In the genomic region with DNA sequence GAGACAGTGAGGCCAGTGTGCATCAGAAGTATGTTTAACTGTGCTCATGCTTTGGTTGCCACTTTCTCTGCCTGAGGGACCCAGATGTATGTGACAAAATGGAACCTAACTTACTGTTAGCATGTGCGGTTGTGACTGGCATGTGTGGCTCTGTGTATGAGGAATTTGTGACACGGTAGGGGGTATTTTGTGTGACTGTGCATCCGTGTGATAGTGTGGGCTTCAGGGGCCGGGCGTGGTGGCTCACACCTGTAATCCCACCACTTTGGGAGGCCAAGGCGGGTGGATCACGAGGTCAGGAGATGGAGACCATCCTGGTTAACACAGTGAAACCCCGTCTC, we compare ENCODE assay signal across 10 cellular contexts. TPM values are rescaled to one million over a fixed set of nuclear protein-coding genes. Genes with fewer than 3 reads are reported as not detected.
DNase-seq lines count a peak whose midpoint lies in the region; ATAC-seq, FAIRE-seq and TF ChIP-seq lines count a peak whose summit lies in the region.
"Not testable (repeated sequence)": the region's sequence is repeated elsewhere in the genome, so short reads cannot be mapped to it uniquely, and the experiment has no call there.
"Had no signal": no experiment of that assay in that cellular context is flagged by ENCODE, and none has a peak within 500 bp of the region (broad histone marks: within the 10 kb centered on the region; RNA-seq: fewer than 3 reads in every experiment).

No MANE protein-coding gene starts in this region.

- H2AFZ ChIP-seq in endothelial cell of umbilical vein (ENCODE audit: low read depth, low read length), result peak overlapping the region; percentile 7
- not testable (repeated sequence) for H2AFZ ChIP-seq in neuron (ENCODE audit: low read depth, low read length)

- dilution Hi-C loops in endothelial cell of umbilical vein (cut with MboI; ENCODE audit: extremely low pct_ligation_motif_present, low sequenced_read_pairs), result not testable (repeated sequence)

- H3K27me3 ChIP-seq in BLaER1 (peaks cover 75% of the 10 kb centered on the region), HUES6 (ENCODE audit: control insufficient read depth, insufficient read depth, low read length) (peaks cover 76% of the 10 kb centered on the region), endothelial cell of umbilical vein (ENCODE audit: control insufficient read depth in 2 of 2, insufficient read depth in 2 of 2, low read length in 2 of 2) (peaks cover 13 to 25% of the 10 kb centered on the region in 2 experiments), neuron (ENCODE audit: insufficient read depth, low read length) (peaks cover 68% of the 10 kb centered on the region)
- H3K27me3 ChIP-seq in adipocyte (replicated peaks; ENCODE audit: control insufficient read depth, insufficient read depth, low read length), result not testable (repeated sequence)

- H3K4me1 ChIP-seq in BLaER1 (0 out of 2 replicates have a peak, but pooled peaks cover 12% of the 10 kb centered on the region), HUES6 (ENCODE audit: control insufficient read depth, insufficient read depth, low read length) (peaks cover 17% of the 10 kb centered on the region)
- H3K4me1 ChIP-seq in adipocyte (ENCODE audit: control insufficient read depth, insufficient read depth, low read length); endothelial cell of umbilical vein (ENCODE audit: control insufficient read depth, extremely low read depth, insufficient read depth, low read length); neuron (ENCODE audit: insufficient read depth, low read length): not testable (repeated sequence)

- TF ChIP-seq CTCF in VCaP (conservative IDR thresholded peaks at IDR 0.05); endothelial cell of umbilical vein (IDR thresholded peaks at IDR 0.05; ENCODE audit: extremely low read depth in 1 of 2, insufficient read depth in 1 of 2, low read depth in 1 of 2, low read length in 2 of 2): not testable (repeated sequence)

- not testable (repeated sequence) for H3K9me1 ChIP-seq in endothelial cell of umbilical vein (replicated peaks; ENCODE audit: control insufficient read depth, extremely low read depth, insufficient read depth, low read length)

- not testable (repeated sequence) for H3K9me3 Mint-ChIP-seq in immature natural killer cell; stimulated activated naive CD8-positive, alpha-beta T cell treated with anti-CD3 and anti-CD28 coated beads, Interleukin-15, amount 100 ng/mL, for 72 hours

- H3K27ac ChIP-seq in BLaER1; HUES6 (ENCODE audit: low read depth, low read length); endothelial cell of umbilical vein (ENCODE audit: insufficient read depth, low read depth, low read length): not testable (repeated sequence)
- peak overlapping the region; percentile 84 for H3K27ac ChIP-seq in VCaP

- H3K27me3 Mint-ChIP-seq in immature natural killer cell (ENCODE audit: low read depth in 3 of 3), result peaks cover 5 to 21% (median 14%) of the 10 kb centered on the region in 3 donors
- peaks cover 51% of the 10 kb centered on the region for H3K27me3 Mint-ChIP-seq in stimulated activated naive CD8-positive, alpha-beta T cell treated with anti-CD3 and anti-CD28 coated beads, Interleukin-15, amount 100 ng/mL, for 72 hours

- H3K4me2 ChIP-seq in BLaER1 (peak overlapping the region; percentile 85), endothelial cell of umbilical vein (ENCODE audit: insufficient read depth, low read length) (peak overlapping the region; percentile 9)

- not testable (repeated sequence) for H3K79me2 ChIP-seq in endothelial cell of umbilical vein (ENCODE audit: control insufficient read depth, insufficient read depth, low read length)

- H3K36me3 ChIP-seq in BLaER1; HUES6 (ENCODE audit: control insufficient read depth, insufficient read depth, low read length); adipocyte (ENCODE audit: control insufficient read depth, insufficient read depth, low read length, severe bottlenecking); endothelial cell of umbilical vein (ENCODE audit: control insufficient read depth in 2 of 2, extremely low read depth in 1 of 2, insufficient read depth in 2 of 2, low read length in 2 of 2); neuron (ENCODE audit: insufficient read depth, low read length): not testable (repeated sequence)

- H3K27ac Mint-ChIP-seq in immature natural killer cell; stimulated activated naive CD8-positive, alpha-beta T cell treated with anti-CD3 and anti-CD28 coated beads, Interleukin-15, amount 100 ng/mL, for 72 hours: not testable (repeated sequence)

- H3K36me3 Mint-ChIP-seq in immature natural killer cell, result not testable (repeated sequence)

- FAIRE-seq in endothelial cell of umbilical vein (lab: Jason Lieb, UNC), result peak; percentile 54

- CTCF ChIA-PET in endothelial cell of umbilical vein (lab: Charles Lee), result not testable (repeated sequence)

- H3K4me3 Mint-ChIP-seq in immature natural killer cell, result peak overlapping the region; percentile 38 to 79 (median 66)
- H3K4me3 Mint-ChIP-seq in stimulated activated naive CD8-positive, alpha-beta T cell treated with anti-CD3 and anti-CD28 coated beads, Interleukin-15, amount 100 ng/mL, for 72 hours, result peak overlapping the region; percentile 76 to 83

- not testable (repeated sequence) for ATAC-seq in stimulated activated naive CD8-positive, alpha-beta T cell treated with anti-CD3 and anti-CD28 coated beads, Interleukin-15, amount 100 ng/mL, for 72 hours

- H3K9me3 ChIP-seq in BLaER1; HUES6 (ENCODE audit: control insufficient read depth, insufficient read depth, low read depth, low read length); adipocyte (ENCODE audit: control insufficient read depth, low read length); endothelial cell of umbilical vein (replicated peaks; ENCODE audit: control insufficient read depth, insufficient read depth, low read length); neuron (ENCODE audit: low read length): not testable (repeated sequence)

- peak overlapping the region; percentile 68 for H3K4me3 ChIP-seq in BLaER1
- peak overlapping the region; percentile 49 for H3K4me3 ChIP-seq in HUES6 (ENCODE audit: low read depth, low read length)
- peak overlapping the region; percentile 78 for H3K4me3 ChIP-seq in adipocyte (ENCODE audit: low read length)
- H3K4me3 ChIP-seq in endothelial cell of umbilical vein (replicated peaks in 1 of 3; ENCODE audit: insufficient read depth in 1 of 3, low read depth in 1 of 3, low read length in 3 of 3), result peak overlapping the region in 1 of 3 experiments; percentile 43
- peak overlapping the region; percentile 6 for H3K4me3 ChIP-seq in neuron (ENCODE audit: low read length)

- H4K20me1 ChIP-seq in BLaER1; endothelial cell of umbilical vein (replicated peaks; ENCODE audit: control insufficient read depth, extremely low read depth, insufficient read depth, low read length): not testable (repeated sequence)

- TF ChIP-seq POLR2A in endothelial cell of umbilical vein (IDR thresholded peaks at IDR 0.05; ENCODE audit: low read depth, low read length), result not testable (repeated sequence)

- DNase-seq in adipocyte (ENCODE audit: low read depth); endothelial cell of umbilical vein (ENCODE audit: low read depth, low spot score); immature natural killer cell; stimulated activated naive CD8-positive, alpha-beta T cell treated with anti-CD3 and anti-CD28 coated beads, Interleukin-15, amount 100 ng/mL, for 72 hours: not testable (repeated sequence)

- not testable (repeated sequence) for H3K9ac ChIP-seq in BLaER1; HUES6 (ENCODE audit: low read length); endothelial cell of umbilical vein (replicated peaks; ENCODE audit: extremely low read depth, insufficient read depth, low read length)
- H3K9ac ChIP-seq in adipocyte (ENCODE audit: low read length), result peak overlapping the region; percentile 79

- POLR2A ChIA-PET in endothelial cell of umbilical vein (lab: Charles Lee), result not testable (repeated sequence)

- peaks cover 21 to 22% of the 10 kb centered on the region in 2 donors for H3K4me1 Mint-ChIP-seq in immature natural killer cell
- H3K4me1 Mint-ChIP-seq in stimulated activated naive CD8-positive, alpha-beta T cell treated with anti-CD3 and anti-CD28 coated beads, Interleukin-15, amount 100 ng/mL, for 72 hours, result peaks cover 28% of the 10 kb centered on the region

- not testable (repeated sequence) for BruUV-seq in endothelial cell of umbilical vein (replicated peaks; lab: Mats Ljungman, UMichigan)

- intact Hi-C loops in endothelial cell of umbilical vein (cut with micrococcal nuclease), result not testable (repeated sequence)

RNA-seq across cellular contexts. Expression of gene CGREF1, which starts 0.4 kb away (rescaled TPM):
- 4.0 and 5.8 TPM in 2 replicates for total RNA-seq in endothelial cell of umbilical vein
- polyA plus RNA-seq in endothelial cell of umbilical vein, result 2.7 and 2.9 TPM in 2 replicates
- 3.0 and 3.1 TPM in 2 replicates for polyA plus RNA-seq in endothelial cell of umbilical vein (2011; cell fraction: cytosol; rRNA removed)
- polyA plus RNA-seq in endothelial cell of umbilical vein (2011; cell fraction: nucleus; rRNA removed), result 2.0 and 2.9 TPM in 2 replicates
- 8.2 and 17.6 TPM in 2 replicates for polyA plus RNA-seq in endothelial cell of umbilical vein (2012)
- 1.2 TPM in 2 replicates for polyA minus RNA-seq in endothelial cell of umbilical vein
- not detected for polyA minus RNA-seq in endothelial cell of umbilical vein (2011; cell fraction: cytosol; rRNA and poly(A)+ RNA removed)
- 0.67 and 1.3 TPM in 2 replicates for polyA minus RNA-seq in endothelial cell of umbilical vein (2011; cell fraction: nucleus; rRNA and poly(A)+ RNA removed)
- polyA plus RNA-seq in immature natural killer cell, result not detected
- total RNA-seq: OCI-LY7 had no signal

RNA-seq across cellular contexts. Expression of gene ABHD1, which starts 4.3 kb away (rescaled TPM):
- not detected in 2 replicates for total RNA-seq in endothelial cell of umbilical vein
- polyA plus RNA-seq in endothelial cell of umbilical vein (0.07 and 0.41 TPM in 2 replicates), immature natural killer cell (1 to 10 TPM in 2 of 3 donors, under 1 TPM in 1; 0.38 to 5.5 (median 1.5) TPM)
- 0.10 and 0.25 TPM in 2 replicates for polyA plus RNA-seq in endothelial cell of umbilical vein (2011; cell fraction: cytosol; rRNA removed)
- 0.21 and 0.43 TPM in 2 replicates for polyA plus RNA-seq in endothelial cell of umbilical vein (2011; cell fraction: nucleus; rRNA removed)
- polyA plus RNA-seq in endothelial cell of umbilical vein (2012), result 0.26 and 0.76 TPM in 2 replicates
- 0.39 TPM in 1 of 2 replicates, not detected in the other for polyA minus RNA-seq in endothelial cell of umbilical vein
- not detected for polyA minus RNA-seq in endothelial cell of umbilical vein (2011; cell fraction: cytosol; rRNA and poly(A)+ RNA removed)
- polyA minus RNA-seq in endothelial cell of umbilical vein (2011; cell fraction: nucleus; rRNA and poly(A)+ RNA removed), result 0.14 TPM in 1 of 2 replicates, not detected in the other
- total RNA-seq: OCI-LY7 had no signal

RNA-seq across cellular contexts. Expression of gene PREB, which starts 15.1 kb away (rescaled TPM):
- total RNA-seq in endothelial cell of umbilical vein, result 45.6 and 47.2 TPM in 2 replicates
- polyA plus RNA-seq in endothelial cell of umbilical vein (73.3 and 73.4 TPM in 2 replicates), immature natural killer cell (100 to 1,000 TPM in 1 of 3 donors, 10 to 100 TPM in 2; 90.9 to 105 (median 94.2) TPM)
- polyA plus RNA-seq in endothelial cell of umbilical vein (2011; cell fraction: cytosol; rRNA removed), result 55.9 and 57.6 TPM in 2 replicates
- 62.2 and 111 TPM in 2 replicates for polyA plus RNA-seq in endothelial cell of umbilical vein (2011; cell fraction: nucleus; rRNA removed)
- polyA plus RNA-seq in endothelial cell of umbilical vein (2012), result 41.4 and 54.5 TPM in 2 replicates
- 93.6 and 128 TPM in 2 replicates for polyA minus RNA-seq in endothelial cell of umbilical vein
- 27.2 TPM for polyA minus RNA-seq in endothelial cell of umbilical vein (2011; cell fraction: cytosol; rRNA and poly(A)+ RNA removed)
- polyA minus RNA-seq in endothelial cell of umbilical vein (2011; cell fraction: nucleus; rRNA and poly(A)+ RNA removed), result 20.6 and 22.0 TPM in 2 replicates

RNA-seq across cellular contexts. Expression of gene PRR30, which starts 19.9 kb away (rescaled TPM):
- not detected in 2 replicates for total RNA-seq in endothelial cell of umbilical vein
- polyA plus RNA-seq in endothelial cell of umbilical vein (not detected in 2 replicates), immature natural killer cell (not detected)
- not detected in 2 replicates for polyA plus RNA-seq in endothelial cell of umbilical vein (2011; cell fraction: cytosol; rRNA removed)
- not detected in 2 replicates for polyA plus RNA-seq in endothelial cell of umbilical vein (2011; cell fraction: nucleus; rRNA removed)
- polyA plus RNA-seq in endothelial cell of umbilical vein (2012), result not detected in 2 replicates
- not detected in 2 replicates for polyA minus RNA-seq in endothelial cell of umbilical vein
- polyA minus RNA-seq in endothelial cell of umbilical vein (2011; cell fraction: cytosol; rRNA and poly(A)+ RNA removed), result not detected
- not detected in 2 replicates for polyA minus RNA-seq in endothelial cell of umbilical vein (2011; cell fraction: nucleus; rRNA and poly(A)+ RNA removed)
- total RNA-seq: cardiac septum, OCI-LY7 had no signal

RNA-seq across cellular contexts. Expression of gene TCF23, which starts 29.5 kb away (rescaled TPM):
- total RNA-seq in endothelial cell of umbilical vein, result not detected in 2 replicates
- polyA plus RNA-seq in endothelial cell of umbilical vein (not detected in 2 replicates), immature natural killer cell (not detected)
- not detected in 2 replicates for polyA plus RNA-seq in endothelial cell of umbilical vein (2011; cell fraction: cytosol; rRNA removed)
- not detected in 2 replicates for polyA plus RNA-seq in endothelial cell of umbilical vein (2011; cell fraction: nucleus; rRNA removed)
- polyA plus RNA-seq in endothelial cell of umbilical vein (2012), result not detected in 2 replicates
- not detected in 2 replicates for polyA minus RNA-seq in endothelial cell of umbilical vein
- polyA minus RNA-seq in endothelial cell of umbilical vein (2011; cell fraction: cytosol; rRNA and poly(A)+ RNA removed), result not detected
- not detected in 2 replicates for polyA minus RNA-seq in endothelial cell of umbilical vein (2011; cell fraction: nucleus; rRNA and poly(A)+ RNA removed)
- total RNA-seq: cardiac septum had no signal
